ENCODE assay signal across 9 cellular contexts in genomic region chr20:4720977-4721349, GRCh38. TPM values are rescaled to one million over a fixed set of nuclear protein-coding genes. Genes with fewer than 3 reads are reported as not detected.
DNase-seq lines count a peak whose midpoint lies in the region; ATAC-seq and TF ChIP-seq lines count a peak whose summit lies in the region.
"Had no signal": no experiment of that assay in that cellular context is flagged by ENCODE, and none has a peak within 500 bp of the region (broad histone marks: within the 10 kb centered on the region; RNA-seq: fewer than 3 reads in every experiment).

No MANE protein-coding gene starts in this region.

- ATAC-seq in GM19043 (IDR thresholded peaks at IDR 0.05; ENCODE audit: low read depth, unreplicated experiment) (peak; percentile 4), HG03432 (IDR thresholded peaks at IDR 0.05; ENCODE audit: unreplicated experiment) (peak; percentile 12)

- no peak for TF ChIP-seq CTCF in prostate gland (IDR thresholded peaks at IDR 0.05)

- no peak overlapping the region for H3K4me3 Mint-ChIP-seq in dendritic cell treated with granulocyte-macrophage colony-stimulating factor and Interleukin-4, amounts not matched to agents 40 ng/mL and 50 ng/mL, for 4 days

- intact Hi-C loops in dendritic cell treated with granulocyte-macrophage colony-stimulating factor and Interleukin-4, amounts not matched to agents 40 ng/mL and 50 ng/mL, for 4 days (cut with micrococcal nuclease), result loop anchor here (1.0 kb wide), 2 partner anchors 107 to 114 kb away; no protein-coding TSS in a partner anchor
- intact Hi-C loops in prostate gland (cut with DNase I), result loop anchor here (1.0 to 5.0 kb wide), 2 partner anchors 114 to 614 kb away; no protein-coding TSS in a partner anchor

- no peaks in the 10 kb centered on the region for H3K4me1 ChIP-seq in rectal smooth muscle tissue (ENCODE audit: control insufficient read depth, insufficient read depth, low read length)
- no peaks in the 10 kb centered on the region for H3K4me1 ChIP-seq in prostate gland (replicated peaks)

- H3K9me3 Mint-ChIP-seq in dendritic cell treated with granulocyte-macrophage colony-stimulating factor and Interleukin-4, amounts not matched to agents 40 ng/mL and 50 ng/mL, for 4 days, result no peaks in the 10 kb centered on the region

- H3K27me3 Mint-ChIP-seq in dendritic cell treated with granulocyte-macrophage colony-stimulating factor and Interleukin-4, amounts not matched to agents 40 ng/mL and 50 ng/mL, for 4 days, result peaks cover 5% of the 10 kb centered on the region

- no peaks in the 10 kb centered on the region for H3K27me3 ChIP-seq in rectal smooth muscle tissue (ENCODE audit: control insufficient read depth, insufficient read depth, low read length)
- H3K27me3 ChIP-seq in prostate gland (replicated peaks; ENCODE audit: insufficient read depth), result no peaks in the 10 kb centered on the region
- H3K27me3 ChIP-seq: gastrocnemius medialis had no signal

- WGBS in prostate gland, result 38% methylated on average over 10 of the region's 10 CpGs

- H3K27ac ChIP-seq in rectal smooth muscle tissue (ENCODE audit: low read depth, low read length) (no peak overlapping the region), prostate gland (no peak overlapping the region)

- H3K27ac Mint-ChIP-seq in dendritic cell treated with granulocyte-macrophage colony-stimulating factor and Interleukin-4, amounts not matched to agents 40 ng/mL and 50 ng/mL, for 4 days, result peak overlapping the region; percentile 96

- DNase-seq in prostate gland (ENCODE audit: low spot score) (no peak), HCEC 1CT (no peak), SW480 (ENCODE audit: low spot score) (no peak), retina (no peak)

- TF ChIP-seq POLR2A in prostate gland (IDR thresholded peaks at IDR 0.05), result no peak

- H3K36me3 Mint-ChIP-seq in dendritic cell treated with granulocyte-macrophage colony-stimulating factor and Interleukin-4, amounts not matched to agents 40 ng/mL and 50 ng/mL, for 4 days (ENCODE audit: low read depth), result no peaks in the 10 kb centered on the region

- H3K4me3 ChIP-seq in rectal smooth muscle tissue (ENCODE audit: low read length) (peak overlapping the region; percentile 0), prostate gland (no peak overlapping the region)

- no peaks in the 10 kb centered on the region for H3K9me3 ChIP-seq in prostate gland
- H3K9me3 ChIP-seq: gastrocnemius medialis had no signal

- H3K4me1 Mint-ChIP-seq in dendritic cell treated with granulocyte-macrophage colony-stimulating factor and Interleukin-4, amounts not matched to agents 40 ng/mL and 50 ng/mL, for 4 days (ENCODE audit: low read depth), result peaks cover 33% of the 10 kb centered on the region

- H3K9ac ChIP-seq in rectal smooth muscle tissue (ENCODE audit: low read length), result no peak overlapping the region

- H3K36me3 ChIP-seq in rectal smooth muscle tissue (ENCODE audit: control insufficient read depth, insufficient read depth, low read length) (no peaks in the 10 kb centered on the region), prostate gland (no peaks in the 10 kb centered on the region)
- H3K36me3 ChIP-seq: gastrocnemius medialis had no signal

RNA-seq across cellular contexts. Expression of gene PRND, which starts 0.7 kb away (rescaled TPM):
- total RNA-seq in prostate gland, result 100 to 1,000 TPM in 1 of 2 donors, not detected in 1; 589 TPM
- total RNA-seq: gastrocnemius medialis had no signal

RNA-seq across cellular contexts. Expression of gene PRNP, which starts 34.7 kb away (rescaled TPM):
- 100 to 1,000 TPM; 115 to 269 TPM for total RNA-seq in prostate gland
